In genomic region chr19:58038688-58039204, GRCh38 we compare ENCODE assay signal across 19 cellular contexts. TPM values are rescaled to one million over a fixed set of nuclear protein-coding genes. Genes with fewer than 3 reads are reported as not detected.
DNase-seq lines count a peak whose midpoint lies in the region; TF ChIP-seq lines count a peak whose summit lies in the region.
"Had no signal": no experiment of that assay in that cellular context is flagged by ENCODE, and none has a peak within 500 bp of the region (broad histone marks: within the 10 kb centered on the region; RNA-seq: fewer than 3 reads in every experiment).

No MANE protein-coding gene starts in this region.

- no peaks in the 10 kb centered on the region for H4K20me1 ChIP-seq in BLaER1 treated with 17β-estradiol and CSF1 and Interleukin-3, amounts not matched to agents 10 nM and 100 nM
- no peaks in the 10 kb centered on the region for H4K20me1 ChIP-seq in SK-N-SH (ENCODE audit: insufficient read depth)
- H4K20me1 ChIP-seq in Karpas-422 (ENCODE audit: insufficient read depth, low read depth, low read length) = no peaks in the 10 kb centered on the region

- H2AFZ ChIP-seq in SK-N-SH (ENCODE audit: low read depth) = no peak overlapping the region
- H2AFZ ChIP-seq in Karpas-422 (ENCODE audit: low read length) = no peak overlapping the region

- peaks cover 0 to 4% (median 0%) of the 10 kb centered on the region in 11 experiments; a peak in 2 of 22 replicates for H3K36me3 ChIP-seq in BLaER1 treated with 17β-estradiol and CSF1 and Interleukin-3, amounts not matched to agents 10 nM and 100 nM
- H3K36me3 ChIP-seq in HUES64 (ENCODE audit: insufficient read depth, low read length) = no peaks in the 10 kb centered on the region
- no peaks in the 10 kb centered on the region for H3K36me3 ChIP-seq in SK-N-SH (replicated peaks in 1 of 2; ENCODE audit: control insufficient read depth in 1 of 2, insufficient read depth in 2 of 2, low read length in 1 of 2)
- no peaks in the 10 kb centered on the region for H3K36me3 ChIP-seq in Karpas-422 (ENCODE audit: insufficient read depth, low read length)
- H3K36me3 ChIP-seq: SJSA1 had no signal

- CTCF ChIA-PET in SK-N-SH (lab: Yijun Ruan, JAX) = no interaction called here

- H3K4me3 ChIP-seq in BLaER1 treated with 17β-estradiol and CSF1 and Interleukin-3, amounts not matched to agents 10 nM and 100 nM = no peak overlapping the region
- H3K4me3 ChIP-seq in HUES64 (ENCODE audit: low read length) = peak overlapping the region; percentile 25; the same call in 1 of the 2 replicates
- H3K4me3 ChIP-seq in SK-N-SH (ENCODE audit: low read depth in 2 of 2, low read length in 1 of 2) = no peak overlapping the region
- H3K4me3 ChIP-seq in Karpas-422 (ENCODE audit: low read length) = no peak overlapping the region
- H3K4me3 ChIP-seq: A549, SJSA1 had no signal

- 68% methylated on average over 8 of the region's 8 CpGs for WGBS in HUES64
- WGBS in SK-N-SH (ENCODE audit: low lambda C conversion rate) = 9% methylated on average over 8 of the region's 8 CpGs

- H3K79me2 ChIP-seq in SK-N-SH (ENCODE audit: insufficient read depth) = no peaks in the 10 kb centered on the region
- H3K79me2 ChIP-seq in Karpas-422 (ENCODE audit: low read length) = no peaks in the 10 kb centered on the region

- no peaks in the 10 kb centered on the region for H3F3A ChIP-seq in SK-N-SH (replicated peaks; ENCODE audit: insufficient read depth)

- H3K9ac ChIP-seq in BLaER1 treated with 17β-estradiol and CSF1 and Interleukin-3, amounts not matched to agents 10 nM and 100 nM = peak overlapping the region in 3 of 11 experiments; percentile 18 to 27 (median 23); a peak in 3 of 22 replicates
- no peak overlapping the region for H3K9ac ChIP-seq in HUES64 (ENCODE audit: low read depth, low read length)
- no peak overlapping the region for H3K9ac ChIP-seq in SK-N-SH
- H3K9ac ChIP-seq in Karpas-422 (ENCODE audit: low read length) = no peak overlapping the region

- H3K27ac ChIP-seq in BLaER1 treated with 17β-estradiol and CSF1 and Interleukin-3, amounts not matched to agents 10 nM and 100 nM = no peak overlapping the region; a peak in 1 of 22 replicates
- H3K27ac ChIP-seq in HUES64 (ENCODE audit: low read depth, low read length) (no peak overlapping the region), SK-N-SH (ENCODE audit: low read depth in 2 of 2, low read length in 1 of 2) (no peak overlapping the region), Karpas-422 (ENCODE audit: low read length) (no peak overlapping the region)
- H3K27ac ChIP-seq: A549, SJSA1 had no signal

- peaks cover 0 to 25% (median 15%) of the 10 kb centered on the region in 10 experiments; a peak in 15 of 20 replicates for H3K4me1 ChIP-seq in BLaER1 treated with 17β-estradiol and CSF1 and Interleukin-3, amounts not matched to agents 10 nM and 100 nM
- peaks cover 6% of the 10 kb centered on the region for H3K4me1 ChIP-seq in HUES64 (ENCODE audit: insufficient read depth, low read length)
- H3K4me1 ChIP-seq in SK-N-SH (ENCODE audit: control insufficient read depth in 1 of 2, insufficient read depth in 2 of 2, low read depth in 1 of 2, low read length in 1 of 2) = no peaks in the 10 kb centered on the region
- no peaks in the 10 kb centered on the region for H3K4me1 ChIP-seq in Karpas-422 (ENCODE audit: low read length)
- H3K4me1 ChIP-seq: A549, SJSA1 had no signal

- DNase-seq in cerebellar cortex (ENCODE audit: low spot score) (peak; percentile 10), left kidney (ENCODE audit: low read depth, low spot score) (peak; percentile 63), NCI-H82 (lab: John Stamatoyannopoulos, UW) (no peak), SK-N-SH (no peak), Karpas-422 (no peak)
- no peak for DNase-seq in stimulated activated naive CD4-positive, alpha-beta T cell treated with Interleukin-2 at 50 U/mL for 16 hours (lab: John Stamatoyannopoulos, UW)
- DNase-seq: COR-L47, DMS153, EL, IMR-90, Kasumi-1, MM.1S, NCI-H187 treated with DMSO at 0.1 percent for 48 hours, NCI-H2171, NCI-H446 had no signal

- TF ChIP-seq CTCF in SK-N-SH (IDR thresholded peaks at IDR 0.05) = no peak

- TF ChIP-seq EP300 in SK-N-SH (IDR thresholded peaks at IDR 0.05; ENCODE audit: borderline replicate concordance in 1 of 2, low read depth in 1 of 2, low read length in 1 of 2) = no peak

- peaks cover 36 to 48% (median 39%) of the 10 kb centered on the region in 11 experiments for H3K9me3 ChIP-seq in BLaER1 treated with 17β-estradiol and CSF1 and Interleukin-3, amounts not matched to agents 10 nM and 100 nM (replicated peaks in 1 of 11)
- H3K9me3 ChIP-seq in HUES64 (ENCODE audit: insufficient read depth, low read depth, low read length) (peaks cover 11% of the 10 kb centered on the region; the same call in 1 of the 2 replicates), SK-N-SH (no peaks in the 10 kb centered on the region), Karpas-422 (ENCODE audit: low read length) (peaks cover 46% of the 10 kb centered on the region)

- peak overlapping the region in 7 of 11 experiments; percentile 8 to 48 (median 23); a peak in 9 of 22 replicates for H3K4me2 ChIP-seq in BLaER1 treated with 17β-estradiol and CSF1 and Interleukin-3, amounts not matched to agents 10 nM and 100 nM
- H3K4me2 ChIP-seq in SK-N-SH (no peak overlapping the region), Karpas-422 (ENCODE audit: low read depth, low read length, poor library complexity, severe bottlenecking) (no peak overlapping the region)
- H3K4me2 ChIP-seq: A549 had no signal

- no peaks in the 10 kb centered on the region for H3K9me2 ChIP-seq in SK-N-SH
- H3K9me2 ChIP-seq in Karpas-422 (replicated peaks; ENCODE audit: insufficient read depth, low read length) = no peaks in the 10 kb centered on the region

- POLR2A ChIA-PET in SK-N-SH (lab: Yijun Ruan, JAX) = no interaction called here

- no peak for TF ChIP-seq RAD21 in SK-N-SH (IDR thresholded peaks at IDR 0.05; ENCODE audit: low read length)

- no peaks in the 10 kb centered on the region for H3K27me3 ChIP-seq in BLaER1 treated with 17β-estradiol and CSF1 and Interleukin-3, amounts not matched to agents 10 nM and 100 nM
- H3K27me3 ChIP-seq in HUES64 (ENCODE audit: insufficient read depth, low read length) (peaks cover 5% of the 10 kb centered on the region; the same call in 1 of the 2 replicates), SK-N-SH (ENCODE audit: insufficient read depth) (no peaks in the 10 kb centered on the region), Karpas-422 (ENCODE audit: low read length) (no peaks in the 10 kb centered on the region)
- H3K27me3 ChIP-seq: SJSA1 had no signal

TF ChIP-seq in SK-N-SH, 30 proteins besides CTCF, POLR2A, EP300 and RAD21:
- TF ChIP-seq FOXM1 (IDR thresholded peaks at IDR 0.05; ENCODE audit: low read depth) (no peak), JUND (IDR thresholded peaks at IDR 0.05) (no peak), ZBTB33 (IDR thresholded peaks at IDR 0.05; ENCODE audit: borderline replicate concordance, low read depth) (no peak), RFX5 (IDR thresholded peaks at IDR 0.05; ENCODE audit: low read length) (no peak), GATA2 (CRISPR knock-in tag; IDR thresholded peaks at IDR 0.05) (no peak), SMC3 (IDR thresholded peaks at IDR 0.05; ENCODE audit: low read depth, low read length) (no peak)

RNA-seq across cellular contexts. Expression of gene ZSCAN1, which starts 4.9 kb away (rescaled TPM):
- polyA plus RNA-seq in HUES64 (2013, experiment 1 of 2) = 0.85 TPM
- 0.38 TPM for polyA plus RNA-seq in HUES64 (2013, experiment 2 of 2)
- polyA plus RNA-seq in SK-N-SH (2012; rRNA removed) = not detected in 2 replicates
- not detected in 2 replicates for polyA plus RNA-seq in SK-N-SH (2012; cell fraction: cytosol; rRNA removed)
- not detected in 2 replicates for polyA plus RNA-seq in SK-N-SH (2012; cell fraction: nucleus; rRNA removed)
- total RNA-seq in Karpas-422 (2014; rRNA removed; shearing (Covaris generic); ENCODE audit: low replicate concordance) = not detected in 2 replicates
- total RNA-seq: IMR-90, SJSA1 had no signal
- polyA plus RNA-seq: A549, IMR-90 had no signal

RNA-seq across cellular contexts. Expression of gene ZNF135, which starts 20.3 kb away (rescaled TPM):
- 2.0 TPM for polyA plus RNA-seq in HUES64 (2013, experiment 1 of 2)
- 2.5 TPM for polyA plus RNA-seq in HUES64 (2013, experiment 2 of 2)
- polyA plus RNA-seq in SK-N-SH (2012; rRNA removed) = 0.41 and 0.54 TPM in 2 replicates
- polyA plus RNA-seq in SK-N-SH (2012; cell fraction: cytosol; rRNA removed) = 0.28 and 0.31 TPM in 2 replicates
- polyA plus RNA-seq in SK-N-SH (2012; cell fraction: nucleus; rRNA removed) = 1.9 and 2.1 TPM in 2 replicates
- total RNA-seq in Karpas-422 (2014; rRNA removed; shearing (Covaris generic); ENCODE audit: low replicate concordance) = not detected in 2 replicates
- total RNA-seq: SJSA1 had no signal
- polyA plus RNA-seq: A549 had no signal

RNA-seq across cellular contexts. Expression of gene ZNF606, which starts 36.1 kb away (rescaled TPM):
- polyA plus RNA-seq in HUES64 (2013, experiment 1 of 2) = 9.5 TPM
- 11.9 TPM for polyA plus RNA-seq in HUES64 (2013, experiment 2 of 2)
- 2.9 TPM in 2 replicates for polyA plus RNA-seq in SK-N-SH (2012; rRNA removed)
- polyA plus RNA-seq in SK-N-SH (2012; cell fraction: cytosol; rRNA removed) = 1.4 and 2.0 TPM in 2 replicates
- 14.7 and 15.2 TPM in 2 replicates for polyA plus RNA-seq in SK-N-SH (2012; cell fraction: nucleus; rRNA removed)
- total RNA-seq in Karpas-422 (2014; rRNA removed; shearing (Covaris generic); ENCODE audit: low replicate concordance) = 7.8 and 10.8 TPM in 2 replicates

RNA-seq across cellular contexts. Expression of gene ZSCAN18, which starts 59.3 kb away (rescaled TPM):
- polyA plus RNA-seq in HUES64 (2013, experiment 1 of 2) = 23.3 TPM
- 30.9 TPM for polyA plus RNA-seq in HUES64 (2013, experiment 2 of 2)
- 26.7 and 28.6 TPM in 2 replicates for polyA plus RNA-seq in SK-N-SH (2012; rRNA removed)
- polyA plus RNA-seq in SK-N-SH (2012; cell fraction: cytosol; rRNA removed) = 11.9 and 16.2 TPM in 2 replicates
- 83.4 and 109 TPM in 2 replicates for polyA plus RNA-seq in SK-N-SH (2012; cell fraction: nucleus; rRNA removed)
- total RNA-seq in Karpas-422 (2014; rRNA removed; shearing (Covaris generic); ENCODE audit: low replicate concordance) = not detected in 2 replicates

Comparison
In these comparisons a context has a peak if more than half of its experiments do, and no peak if none do; other contexts are left out.
1. H3K4me2 ChIP-seq: peak in BLaER1 treated with 17β-estradiol and CSF1 and Interleukin-3, amounts not matched to agents 10 nM and 100 nM (7 of 11); none in SK-N-SH (single experiment) and Karpas-422 (single experiment).
2. DNase-seq: peak in cerebellar cortex (single experiment) and left kidney (single experiment); none in NCI-H82 (single experiment), SK-N-SH (single experiment), Karpas-422 (single experiment) and stimulated activated naive CD4-positive, alpha-beta T cell treated with Interleukin-2 at 50 U/mL for 16 hours (single experiment).